In the genomic region with DNA sequence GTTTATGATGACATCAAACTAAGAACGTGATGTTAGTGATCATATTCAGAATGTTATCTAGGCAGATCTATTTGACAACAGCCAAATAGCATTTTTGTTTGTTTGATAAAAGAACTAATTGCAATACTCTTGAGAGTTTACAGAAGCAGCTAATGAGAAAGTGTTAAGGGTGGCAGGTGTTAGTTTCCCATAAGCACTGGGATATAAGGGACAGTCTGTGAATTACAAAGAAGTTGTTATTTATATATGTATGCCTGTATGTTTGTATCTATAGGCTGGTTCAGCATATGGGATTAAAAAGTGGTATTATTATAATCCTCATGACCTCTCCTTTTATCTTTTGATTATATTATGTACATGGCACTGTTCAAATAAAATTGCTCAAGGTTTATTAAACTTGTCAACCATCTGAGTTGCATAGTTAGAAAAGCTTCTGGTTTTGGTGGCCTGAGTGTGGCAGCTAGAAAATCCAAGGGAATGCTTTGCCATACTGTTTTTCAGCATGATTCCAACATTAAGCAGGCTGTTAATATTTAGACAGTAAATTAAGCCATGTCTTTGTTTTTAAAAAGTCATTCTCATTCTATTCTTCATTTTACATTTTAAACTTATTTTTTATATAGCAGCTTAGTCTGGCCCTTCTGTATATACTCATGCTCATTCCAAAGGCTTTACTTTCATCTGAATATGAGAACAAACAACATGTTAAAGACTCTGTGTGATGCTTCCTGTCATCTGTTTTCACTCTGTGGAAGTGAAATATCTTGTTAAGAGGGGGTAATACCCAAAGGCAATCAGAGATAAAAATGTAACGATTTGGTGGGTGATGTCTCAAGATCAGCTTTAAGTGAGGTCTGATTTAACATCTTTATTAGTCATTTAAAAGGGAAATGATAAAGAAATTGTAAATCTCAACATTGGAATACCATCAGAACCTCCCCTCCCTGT, we compare ENCODE assay signal across 35 cellular contexts. TPM values are rescaled to one million over a fixed set of nuclear protein-coding genes. Genes with fewer than 3 reads are reported as not detected.
A peak's percentile ranks its signal among the peaks of the same experiment; 100 is the strongest.
DNase-seq lines count a peak whose midpoint lies in the region; ATAC-seq and TF ChIP-seq lines count a peak whose summit lies in the region.
"Had no signal": no experiment of that assay in that cellular context is flagged by ENCODE, and none has a peak within 500 bp of the region (broad histone marks: within the 10 kb centered on the region; RNA-seq: fewer than 3 reads in every experiment).

No MANE protein-coding gene starts in this region.

- intact Hi-C loops in A673 (cut with micrococcal nuclease; ENCODE audit: unreplicated experiment): no loop called here

- peaks cover 40% of the 10 kb centered on the region for H3K4me1 ChIP-seq in A673 (ENCODE audit: insufficient read depth, low read length, poor library complexity, severe bottlenecking)
- H3K4me1 ChIP-seq: A549, left ventricle myocardium inferior, psoas muscle, stomach, thyroid gland, uterus had no signal

- peaks cover 7% of the 10 kb centered on the region for H3K9me3 Mint-ChIP-seq in WTC11

- POLR2A ChIA-PET in A673 (lab: Charles Lee; ENCODE audit: low non-redundant PET): no interaction called here
- POLR2A ChIA-PET in WTC11 (lab: Charles Lee): no interaction called here
- POLR2A ChIA-PET in HEK293T (lab: Yijun Ruan, JAX): no interaction called here

- no peaks in the 10 kb centered on the region for H3K27me3 ChIP-seq in A673 (replicated peaks; ENCODE audit: insufficient read depth, low read depth, low read length, poor library complexity)
- H3K27me3 ChIP-seq: brain microvascular endothelial cell, dorsolateral prefrontal cortex, stomach, thyroid gland, uterus had no signal

- H3K27ac ChIP-seq in A673 (ENCODE audit: low read depth, low read length, poor library complexity, severe bottlenecking): peak overlapping the region; percentile 69
- H3K27ac ChIP-seq: A549, brain microvascular endothelial cell, dorsolateral prefrontal cortex, HL-60, left ventricle myocardium inferior, psoas muscle, stomach, thyroid gland, uterus, VCaP had no signal

- peak overlapping the region; percentile 52 for H3K27ac Mint-ChIP-seq in WTC11
- H3K27ac Mint-ChIP-seq: activated T-helper 2 cell treated with anti-CD3 and anti-CD28 coated beads, Interferon-gamma antibody, Interleukin-2, Interleukin-4, amounts not matched to agents 10 μg/mL and 5 μg/mL and 100 μg/mL, durations not matched to agents 14 hours and 24 hours and 36 hours; CD4-positive, CD25-positive, alpha-beta regulatory T cell had no signal

- H3K4me1 Mint-ChIP-seq in WTC11: peaks cover 37% of the 10 kb centered on the region
- H3K4me1 Mint-ChIP-seq: CD4-positive, CD25-positive, alpha-beta regulatory T cell had no signal

- DNase-seq in A673 (ENCODE audit: low spot score) (peak; percentile 71), NCI-H1105 (lab: John Stamatoyannopoulos, UW) (peak; percentile 42), WTC11 (ENCODE audit: low spot score) (no peak), iris pigment epithelial cell (ENCODE audit: low read depth) (peak; percentile 20), NCI-H2196 treated with DMSO at 0.1 percent for 48 hours (lab: John Stamatoyannopoulos, UW; ENCODE audit: unreplicated experiment) (no peak), NCI-H187 treated with DMSO at 0.1 percent for 48 hours (lab: John Stamatoyannopoulos, UW) (no peak), HEK293T (ENCODE audit: extremely low spot score) (no peak)
- DNase-seq: activated CD4-positive, alpha-beta T cell treated with anti-CD3 and anti-CD28 coated beads for 4 hours; activated naive CD4-positive, alpha-beta T cell treated with anti-CD3 and anti-CD28 coated beads, Interleukin-2, amount 50 U/mL, for 16 hours; AML-193; amniotic stem cell; brain microvascular endothelial cell; Calu3; CD4-positive, CD25-positive, alpha-beta regulatory T cell; dorsolateral prefrontal cortex; left ventricle myocardium inferior; NCI-H1417 treated with DMSO at 0.1 percent for 48 hours; NCI-H2081; NCI-H446 treated with DMSO at 0.1 percent for 48 hours; PC-3; psoas muscle; stimulated activated CD4-positive, alpha-beta T cell treated with anti-CD3 and anti-CD28 coated beads, Interleukin-12 subunit alpha, Interleukin-12 subunit beta, amount 100 ng/mL, for 4 hours; stimulated activated CD4-positive, alpha-beta T cell treated with anti-CD3 and anti-CD28 coated beads, Interleukin-2, amount 100 ng/mL, for 48 hours; stomach; SW 1271; T-helper 9 cell; thyroid gland; uterus had no signal

- H3K36me3 Mint-ChIP-seq in WTC11: no peaks in the 10 kb centered on the region; the same call in 1 of the 2 replicates
- H3K36me3 Mint-ChIP-seq: CD4-positive, CD25-positive, alpha-beta regulatory T cell had no signal

- BruUV-seq in A673 (replicated peaks; lab: Mats Ljungman, UMichigan): no TSS peak

- no peak overlapping the region for H3K4me3 Mint-ChIP-seq in WTC11
- H3K4me3 Mint-ChIP-seq: CD4-positive, CD25-positive, alpha-beta regulatory T cell had no signal

- H3K4me3 ChIP-seq in A673 (ENCODE audit: low read depth, low read length, poor library complexity, severe bottlenecking): no peak overlapping the region
- H3K4me3 ChIP-seq: A549, dorsolateral prefrontal cortex, left ventricle myocardium inferior, psoas muscle, stomach, thyroid gland, uterus had no signal

- no peaks in the 10 kb centered on the region for H3K27me3 Mint-ChIP-seq in WTC11 (ENCODE audit: low read depth)
- H3K27me3 Mint-ChIP-seq: CD4-positive, CD25-positive, alpha-beta regulatory T cell had no signal

- no peak for TF ChIP-seq CTCF in A673 (conservative IDR thresholded peaks at IDR 0.05; ENCODE audit: low read depth, low read length)
- no peak for TF ChIP-seq CTCF in WTC11 (IDR thresholded peaks at IDR 0.05)

- no peaks in the 10 kb centered on the region for H3K9me3 ChIP-seq in A673 (ENCODE audit: low read depth, low read length, poor library complexity, severe bottlenecking)
- H3K9me3 ChIP-seq: A549, left ventricle myocardium inferior, psoas muscle, stomach, thyroid gland, uterus had no signal

- ATAC-seq in WTC11 (no peak), HG02678 (IDR thresholded peaks at IDR 0.05; ENCODE audit: unreplicated experiment) (no peak)
- ATAC-seq: A549, PC-3, psoas muscle, sciatic nerve had no signal

- CTCF ChIA-PET in A673 (lab: Charles Lee) (no interaction called here), WTC11 (lab: Charles Lee) (no interaction called here), HEK293T (lab: Yijun Ruan, JAX) (no interaction called here)

- H3K36me3 ChIP-seq in A673 (ENCODE audit: insufficient read depth, low read length, poor library complexity, severe bottlenecking): no peaks in the 10 kb centered on the region
- H3K36me3 ChIP-seq: brain microvascular endothelial cell, left ventricle myocardium inferior, stomach, thyroid gland, uterus had no signal

TF ChIP-seq in WTC11, 78 proteins besides CTCF, POLR2A, EP300 and RAD21 (continues in another document):
- TF ChIP-seq, protein P1, sequence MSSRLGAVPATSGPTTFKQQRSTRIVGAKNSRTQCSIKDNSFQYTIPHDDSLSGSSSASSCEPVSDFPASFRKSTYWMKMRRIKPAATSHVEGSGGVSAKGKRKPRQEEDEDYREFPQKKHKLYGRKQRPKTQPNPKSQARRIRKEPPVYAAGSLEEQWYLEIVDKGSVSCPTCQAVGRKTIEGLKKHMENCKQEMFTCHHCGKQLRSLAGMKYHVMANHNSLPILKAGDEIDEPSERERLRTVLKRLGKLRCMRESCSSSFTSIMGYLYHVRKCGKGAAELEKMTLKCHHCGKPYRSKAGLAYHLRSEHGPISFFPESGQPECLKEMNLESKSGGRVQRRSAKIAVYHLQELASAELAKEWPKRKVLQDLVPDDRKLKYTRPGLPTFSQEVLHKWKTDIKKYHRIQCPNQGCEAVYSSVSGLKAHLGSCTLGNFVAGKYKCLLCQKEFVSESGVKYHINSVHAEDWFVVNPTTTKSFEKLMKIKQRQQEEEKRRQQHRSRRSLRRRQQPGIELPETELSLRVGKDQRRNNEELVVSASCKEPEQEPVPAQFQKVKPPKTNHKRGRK (CRISPR knock-in tag; IDR thresholded peaks at IDR 0.05; ENCODE audit: borderline replicate concordance): no peak
- TF ChIP-seq TEAD4 (CRISPR knock-in tag; IDR thresholded peaks at IDR 0.05) (no peak), SOX15 (CRISPR knock-in tag; IDR thresholded peaks at IDR 0.05) (no peak), ZBTB21 (CRISPR knock-in tag; IDR thresholded peaks at IDR 0.05; ENCODE audit: borderline replicate concordance) (no peak), RELA (CRISPR knock-in tag; IDR thresholded peaks at IDR 0.05; ENCODE audit: borderline replicate concordance) (no peak), TP53 (CRISPR knock-in tag; IDR thresholded peaks at IDR 0.05) (no peak), GABPB1 (CRISPR knock-in tag; IDR thresholded peaks at IDR 0.05) (no peak)

TF ChIP-seq in HEK293T, 16 proteins besides CTCF, POLR2A, EP300 and RAD21:
- TF ChIP-seq FOXM1 (IDR thresholded peaks at IDR 0.05; ENCODE audit: borderline replicate concordance) (no peak), SP1 (IDR thresholded peaks at IDR 0.05) (no peak), NFRKB (IDR thresholded peaks at IDR 0.05) (no peak), FOXA1 (IDR thresholded peaks at IDR 0.05) (no peak), BHLHE40 (IDR thresholded peaks at IDR 0.05; ENCODE audit: borderline replicate concordance) (no peak)
- TF ChIP-seq, protein P2, sequence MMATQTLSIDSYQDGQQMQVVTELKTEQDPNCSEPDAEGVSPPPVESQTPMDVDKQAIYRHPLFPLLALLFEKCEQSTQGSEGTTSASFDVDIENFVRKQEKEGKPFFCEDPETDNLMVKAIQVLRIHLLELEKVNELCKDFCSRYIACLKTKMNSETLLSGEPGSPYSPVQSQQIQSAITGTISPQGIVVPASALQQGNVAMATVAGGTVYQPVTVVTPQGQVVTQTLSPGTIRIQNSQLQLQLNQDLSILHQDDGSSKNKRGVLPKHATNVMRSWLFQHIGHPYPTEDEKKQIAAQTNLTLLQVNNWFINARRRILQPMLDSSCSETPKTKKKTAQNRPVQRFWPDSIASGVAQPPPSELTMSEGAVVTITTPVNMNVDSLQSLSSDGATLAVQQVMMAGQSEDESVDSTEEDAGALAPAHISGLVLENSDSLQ (IDR thresholded peaks at IDR 0.05): no peak
TF ChIP-seq in HEK293T: peak in this region for 0.

RNA-seq across cellular contexts. Expression of a gene that starts 13.1 kb away (rescaled TPM):
- 17.5 and 18.7 TPM in 2 replicates for total RNA-seq in A673 (2021)
- 11.7 to 12.4 TPM (median 12.0 TPM) in 3 replicates for total RNA-seq in WTC11 (2021)
- total RNA-seq: activated T-helper 2 cell treated with anti-CD3 and anti-CD28 coated beads, Interferon-gamma antibody, Interleukin-2, Interleukin-4, amounts not matched to agents 10 μg/mL and 5 μg/mL and 100 μg/mL, durations not matched to agents 14 hours and 24 hours and 36 hours; Calu3; CD4-positive, CD25-positive, alpha-beta regulatory T cell; myocyte; PC-3 had no signal

Comparison
In these comparisons a context has a peak if more than half of its experiments do, and no peak if none do; other contexts are left out.
1. DNase-seq: peak in A673 (single experiment), NCI-H1105 (single experiment) and iris pigment epithelial cell (single experiment); none in WTC11 (single experiment), NCI-H2196 treated with DMSO at 0.1 percent for 48 hours (single experiment), NCI-H187 treated with DMSO at 0.1 percent for 48 hours (single experiment) and HEK293T (single experiment).